ENCODE assay signal across 15 cellular contexts in the genomic region with DNA sequence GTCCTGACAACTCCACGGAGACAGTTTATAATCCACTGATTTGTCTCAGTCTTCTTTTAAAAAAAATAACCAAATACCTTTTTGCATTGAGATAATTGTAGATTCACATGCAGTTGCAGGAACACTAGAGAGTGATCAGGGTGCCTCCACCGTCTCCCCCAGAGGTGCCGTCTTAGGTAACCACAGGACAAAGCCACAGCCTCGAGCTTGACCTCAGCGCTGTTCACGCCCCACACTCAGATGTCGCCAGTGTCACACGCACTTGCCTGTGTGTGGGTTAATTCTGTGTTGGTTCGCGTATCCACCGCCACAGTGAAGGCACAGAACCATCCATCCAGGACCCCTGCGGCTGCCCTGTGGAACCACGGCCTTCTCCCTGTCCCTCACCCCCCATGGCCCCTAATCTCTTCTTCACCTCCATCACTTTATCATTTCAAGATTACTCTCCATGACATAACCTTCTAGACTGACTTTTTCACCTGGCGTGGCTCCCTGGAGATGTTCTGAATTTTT.
A peak's percentile ranks its signal among the peaks of the same experiment; 100 is the strongest.
DNase-seq lines count a peak whose midpoint lies in the region; ATAC-seq and TF ChIP-seq lines count a peak whose summit lies in the region.
"Had no signal": no experiment of that assay in that cellular context is flagged by ENCODE, and none has a peak within 500 bp of the region (broad histone marks: within the 10 kb centered on the region; RNA-seq: fewer than 3 reads in every experiment).

No MANE protein-coding gene starts in this region.

- DNase-seq in right atrium auricular region (ENCODE audit: low spot score) (peak; percentile 21), cardiac septum (ENCODE audit: low spot score) (no peak), islet precursor cell (peak; percentile 26), sciatic nerve (ENCODE audit: low spot score) (peak; percentile 25), osteoblast (ENCODE audit: insufficient read length, low spot score, missing footprints) (no peak), cerebellar nuclear complex (lab: John Stamatoyannopoulos, UW) (no peak), NCI-H1048 (lab: John Stamatoyannopoulos, UW) (no peak)
- DNase-seq: 8988T, AML-193, DMS53, HCEC 1CT, HFFc6 had no signal

- H4K20me1 ChIP-seq in osteoblast (ENCODE audit: insufficient read depth, low read length): no peaks in the 10 kb centered on the region
- H4K20me1 ChIP-seq: BLaER1 had no signal

- ATAC-seq in sciatic nerve: no peak
- no peak for ATAC-seq in GM18868 (IDR thresholded peaks at IDR 0.05; ENCODE audit: unreplicated experiment)

- intact Hi-C loops in cardiac septum (cut with DNase I) (no loop called here), sciatic nerve (cut with DNase I) (no loop called here)

- no peak overlapping the region for H3K4me2 ChIP-seq in osteoblast (ENCODE audit: insufficient read depth, low read length)
- H3K4me2 ChIP-seq: BLaER1 had no signal

- H3K4me1 ChIP-seq in right atrium auricular region (no peaks in the 10 kb centered on the region), osteoblast (ENCODE audit: insufficient read depth, low read length) (no peaks in the 10 kb centered on the region)

- H3K27me3 ChIP-seq in right atrium auricular region (no peaks in the 10 kb centered on the region), osteoblast (ENCODE audit: insufficient read depth, low read length) (no peaks in the 10 kb centered on the region)
- H3K27me3 ChIP-seq: BLaER1 had no signal

- no peak overlapping the region for H2AFZ ChIP-seq in osteoblast (ENCODE audit: low read length)

- H3K36me3 ChIP-seq in right atrium auricular region (no peaks in the 10 kb centered on the region), osteoblast (ENCODE audit: insufficient read depth, low read length) (no peaks in the 10 kb centered on the region)
- H3K36me3 ChIP-seq: BLaER1 had no signal

- H3K27ac ChIP-seq in right atrium auricular region: no peak overlapping the region
- H3K27ac ChIP-seq in osteoblast (ENCODE audit: low read depth, low read length): no peak overlapping the region
- H3K27ac ChIP-seq: BLaER1, HL-60 had no signal

- H3K79me2 ChIP-seq in osteoblast (ENCODE audit: insufficient read depth, low read length): no peaks in the 10 kb centered on the region

- H3K4me3 ChIP-seq in right atrium auricular region (no peak overlapping the region), osteoblast (ENCODE audit: insufficient read depth, low read length) (no peak overlapping the region)
- H3K4me3 ChIP-seq: BLaER1 had no signal

- H3K9me3 ChIP-seq in right atrium auricular region (no peaks in the 10 kb centered on the region), osteoblast (ENCODE audit: low read depth, low read length) (no peaks in the 10 kb centered on the region)
- H3K9me3 ChIP-seq: BLaER1 had no signal

- no peak for TF ChIP-seq CTCF in right atrium auricular region (IDR thresholded peaks at IDR 0.05)
- TF ChIP-seq CTCF in osteoblast (IDR thresholded peaks at IDR 0.05; ENCODE audit: extremely low read depth, low read depth, low read length): no peak

Comparison
In these comparisons a context has a peak if more than half of its experiments do, and no peak if none do; other contexts are left out.
1. DNase-seq: peak in right atrium auricular region (single experiment), islet precursor cell (single experiment) and sciatic nerve (single experiment); none in cardiac septum (single experiment), osteoblast (single experiment), cerebellar nuclear complex (0 of 2) and NCI-H1048 (single experiment).